In the genomic region with DNA sequence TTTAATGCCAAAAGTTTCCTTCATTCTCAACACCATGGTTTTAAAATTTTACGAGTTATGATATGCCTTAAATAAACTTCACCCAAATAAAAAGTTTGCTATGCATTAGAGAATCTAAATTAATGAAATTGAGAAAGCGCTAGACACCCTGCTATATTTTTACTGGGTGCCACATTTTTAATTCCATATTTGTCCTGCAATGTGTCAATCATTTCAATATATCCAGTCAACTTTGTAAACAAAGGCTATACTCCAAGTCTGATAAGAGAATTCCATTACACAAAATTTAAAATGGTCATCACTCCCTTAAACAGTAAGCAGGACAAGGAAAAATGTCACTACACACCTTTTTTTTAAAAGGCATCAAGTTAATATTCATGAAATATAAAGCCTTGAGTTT, we compare ENCODE assay signal across 8 cellular contexts. TPM values are rescaled to one million over a fixed set of nuclear protein-coding genes. Genes with fewer than 3 reads are reported as not detected.
DNase-seq lines count a peak whose midpoint lies in the region; ATAC-seq, FAIRE-seq and TF ChIP-seq lines count a peak whose summit lies in the region.

No MANE protein-coding gene starts in this region.

- peak overlapping the region; percentile 99 for H3K4me3 Mint-ChIP-seq in activated T-cell treated with anti-CD3 and anti-CD28 coated beads, Interleukin-2, amount 50 U/mL, for 4 hours

- peaks cover 46% of the 10 kb centered on the region for H3K4me1 Mint-ChIP-seq in activated T-cell treated with anti-CD3 and anti-CD28 coated beads, Interleukin-2, amount 50 U/mL, for 4 hours (ENCODE audit: low read depth)

- no peak for TF ChIP-seq POLR2A in thyroid gland (IDR thresholded peaks at IDR 0.05)

- intact Hi-C loops in thyroid gland (cut with DNase I): no loop called here

- H3K9me3 ChIP-seq in adipocyte (ENCODE audit: control insufficient read depth, low read length) (no peaks in the 10 kb centered on the region), liver (ENCODE audit: control insufficient read depth in 4 of 4, low read length in 3 of 4) (no peaks in the 10 kb centered on the region), thyroid gland (no peaks in the 10 kb centered on the region)

- no peaks in the 10 kb centered on the region for H3K27me3 Mint-ChIP-seq in activated T-cell treated with anti-CD3 and anti-CD28 coated beads, Interleukin-2, amount 50 U/mL, for 4 hours (ENCODE audit: low read depth)

- no peak for FAIRE-seq in HTR-8/SVneo (lab: Jason Lieb, UNC)

- TF ChIP-seq CTCF in liver (IDR thresholded peaks at IDR 0.05; ENCODE audit: low read depth, low read length, missing input control) (no peak), thyroid gland (IDR thresholded peaks at IDR 0.05) (no peak)

- peaks cover 1% of the 10 kb centered on the region for H3K36me3 Mint-ChIP-seq in activated T-cell treated with anti-CD3 and anti-CD28 coated beads, Interleukin-2, amount 50 U/mL, for 4 hours (ENCODE audit: insufficient read depth)

- TF ChIP-seq RAD21 in liver (IDR thresholded peaks at IDR 0.05): no peak

- no peaks in the 10 kb centered on the region for H3K9me3 Mint-ChIP-seq in activated T-cell treated with anti-CD3 and anti-CD28 coated beads, Interleukin-2, amount 50 U/mL, for 4 hours

- no peak for ATAC-seq in activated T-cell treated with anti-CD3 and anti-CD28 coated beads, Interleukin-2, amount 50 U/mL, for 4 hours

- H3K36me3 ChIP-seq in adipocyte (ENCODE audit: control insufficient read depth, insufficient read depth, low read length, severe bottlenecking) (no peaks in the 10 kb centered on the region), liver (ENCODE audit: control insufficient read depth in 4 of 4, insufficient read depth in 3 of 4, low read depth in 1 of 4, low read length in 3 of 4) (no peaks in the 10 kb centered on the region), thyroid gland (no peaks in the 10 kb centered on the region)

- H3K4me1 ChIP-seq in adipocyte (ENCODE audit: control insufficient read depth, insufficient read depth, low read length): peaks cover 30% of the 10 kb centered on the region
- peaks cover 2 to 31% (median 20%) of the 10 kb centered on the region in 4 donors for H3K4me1 ChIP-seq in liver (ENCODE audit: control insufficient read depth in 4 of 4, insufficient read depth in 4 of 4, low read length in 3 of 4)
- H3K4me1 ChIP-seq in thyroid gland: peaks cover 23 to 37% of the 10 kb centered on the region in 2 donors

- peak overlapping the region; percentile 99 for H3K4me3 ChIP-seq in adipocyte (ENCODE audit: low read length)
- peak overlapping the region; percentile 84 to 95 (median 85) for H3K4me3 ChIP-seq in liver (ENCODE audit: low read depth in 1 of 3, low read length in 3 of 3)
- H3K4me3 ChIP-seq in thyroid gland (replicated peaks in 1 of 3): peak overlapping the region in 2 of 3 donors; percentile 85 to 96

- no peak for DNase-seq in activated T-cell treated with anti-CD3 and anti-CD28 coated beads, Interleukin-2, amount 50 U/mL, for 4 hours
- DNase-seq in activated T-cell treated with anti-CD3 and anti-CD28 coated beads, Interleukin-2, amount 50 U/mL, for 48 hours: no peak
- DNase-seq in adipocyte (ENCODE audit: low read depth): no peak
- DNase-seq in thyroid gland: no peak
- no peak for DNase-seq in effector CD4-positive, alpha-beta T cell
- no peak for DNase-seq in SK-N-DZ (ENCODE audit: low spot score)
- DNase-seq in HTR-8/SVneo (ENCODE audit: insufficient read length, low spot score): no peak

- WGBS in liver: 79% methylated on average over 2 of the region's 2 CpGs
- WGBS in thyroid gland, 2 donors: 62 to 69% methylated on average over 2 of the region's 2 CpGs

- H3K27me3 ChIP-seq in adipocyte (replicated peaks; ENCODE audit: control insufficient read depth, insufficient read depth, low read length) (no peaks in the 10 kb centered on the region), liver (ENCODE audit: control insufficient read depth in 4 of 4, insufficient read depth in 4 of 4, low read length in 3 of 4) (no peaks in the 10 kb centered on the region), thyroid gland (no peaks in the 10 kb centered on the region)

- H3K9ac ChIP-seq in adipocyte (ENCODE audit: low read length) (peak overlapping the region; percentile 99), liver (ENCODE audit: low read depth in 1 of 2, low read length in 2 of 2) (peak overlapping the region in 1 of 2 donors; percentile 43)

- H3K27ac ChIP-seq in liver (ENCODE audit: low read depth in 1 of 2, low read length in 2 of 2) (no peak overlapping the region), thyroid gland (peak overlapping the region; percentile 76 to 98 (median 96))

TF ChIP-seq in liver, 16 proteins besides CTCF, POLR2A, EP300 and RAD21:
- no peak for TF ChIP-seq HNF4A (conservative IDR thresholded peaks at IDR 0.05)
- TF ChIP-seq, protein P1, sequence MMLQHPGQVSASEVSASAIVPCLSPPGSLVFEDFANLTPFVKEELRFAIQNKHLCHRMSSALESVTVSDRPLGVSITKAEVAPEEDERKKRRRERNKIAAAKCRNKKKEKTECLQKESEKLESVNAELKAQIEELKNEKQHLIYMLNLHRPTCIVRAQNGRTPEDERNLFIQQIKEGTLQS (IDR thresholded peaks at IDR 0.05): no peak
- TF ChIP-seq, protein P2, sequence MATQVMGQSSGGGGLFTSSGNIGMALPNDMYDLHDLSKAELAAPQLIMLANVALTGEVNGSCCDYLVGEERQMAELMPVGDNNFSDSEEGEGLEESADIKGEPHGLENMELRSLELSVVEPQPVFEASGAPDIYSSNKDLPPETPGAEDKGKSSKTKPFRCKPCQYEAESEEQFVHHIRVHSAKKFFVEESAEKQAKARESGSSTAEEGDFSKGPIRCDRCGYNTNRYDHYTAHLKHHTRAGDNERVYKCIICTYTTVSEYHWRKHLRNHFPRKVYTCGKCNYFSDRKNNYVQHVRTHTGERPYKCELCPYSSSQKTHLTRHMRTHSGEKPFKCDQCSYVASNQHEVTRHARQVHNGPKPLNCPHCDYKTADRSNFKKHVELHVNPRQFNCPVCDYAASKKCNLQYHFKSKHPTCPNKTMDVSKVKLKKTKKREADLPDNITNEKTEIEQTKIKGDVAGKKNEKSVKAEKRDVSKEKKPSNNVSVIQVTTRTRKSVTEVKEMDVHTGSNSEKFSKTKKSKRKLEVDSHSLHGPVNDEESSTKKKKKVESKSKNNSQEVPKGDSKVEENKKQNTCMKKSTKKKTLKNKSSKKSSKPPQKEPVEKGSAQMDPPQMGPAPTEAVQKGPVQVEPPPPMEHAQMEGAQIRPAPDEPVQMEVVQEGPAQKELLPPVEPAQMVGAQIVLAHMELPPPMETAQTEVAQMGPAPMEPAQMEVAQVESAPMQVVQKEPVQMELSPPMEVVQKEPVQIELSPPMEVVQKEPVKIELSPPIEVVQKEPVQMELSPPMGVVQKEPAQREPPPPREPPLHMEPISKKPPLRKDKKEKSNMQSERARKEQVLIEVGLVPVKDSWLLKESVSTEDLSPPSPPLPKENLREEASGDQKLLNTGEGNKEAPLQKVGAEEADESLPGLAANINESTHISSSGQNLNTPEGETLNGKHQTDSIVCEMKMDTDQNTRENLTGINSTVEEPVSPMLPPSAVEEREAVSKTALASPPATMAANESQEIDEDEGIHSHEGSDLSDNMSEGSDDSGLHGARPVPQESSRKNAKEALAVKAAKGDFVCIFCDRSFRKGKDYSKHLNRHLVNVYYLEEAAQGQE (IDR thresholded peaks at IDR 0.05): no peak
- TF ChIP-seq, protein P3, sequence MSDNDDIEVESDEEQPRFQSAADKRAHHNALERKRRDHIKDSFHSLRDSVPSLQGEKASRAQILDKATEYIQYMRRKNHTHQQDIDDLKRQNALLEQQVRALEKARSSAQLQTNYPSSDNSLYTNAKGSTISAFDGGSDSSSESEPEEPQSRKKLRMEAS (IDR thresholded peaks at IDR 0.05): no peak
- TF ChIP-seq FOXA1 (IDR thresholded peaks at IDR 0.05): no peak
- TF ChIP-seq HNF4G (IDR thresholded peaks at IDR 0.05): no peak
- TF ChIP-seq GABPA (IDR thresholded peaks at IDR 0.05 in 1 of 2, conservative IDR thresholded peaks at IDR 0.05 in 1 of 2): no peak
- TF ChIP-seq, protein P4, sequence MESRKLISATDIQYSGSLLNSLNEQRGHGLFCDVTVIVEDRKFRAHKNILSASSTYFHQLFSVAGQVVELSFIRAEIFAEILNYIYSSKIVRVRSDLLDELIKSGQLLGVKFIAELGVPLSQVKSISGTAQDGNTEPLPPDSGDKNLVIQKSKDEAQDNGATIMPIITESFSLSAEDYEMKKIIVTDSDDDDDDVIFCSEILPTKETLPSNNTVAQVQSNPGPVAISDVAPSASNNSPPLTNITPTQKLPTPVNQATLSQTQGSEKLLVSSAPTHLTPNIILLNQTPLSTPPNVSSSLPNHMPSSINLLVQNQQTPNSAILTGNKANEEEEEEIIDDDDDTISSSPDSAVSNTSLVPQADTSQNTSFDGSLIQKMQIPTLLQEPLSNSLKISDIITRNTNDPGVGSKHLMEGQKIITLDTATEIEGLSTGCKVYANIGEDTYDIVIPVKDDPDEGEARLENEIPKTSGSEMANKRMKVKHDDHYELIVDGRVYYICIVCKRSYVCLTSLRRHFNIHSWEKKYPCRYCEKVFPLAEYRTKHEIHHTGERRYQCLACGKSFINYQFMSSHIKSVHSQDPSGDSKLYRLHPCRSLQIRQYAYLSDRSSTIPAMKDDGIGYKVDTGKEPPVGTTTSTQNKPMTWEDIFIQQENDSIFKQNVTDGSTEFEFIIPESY (IDR thresholded peaks at IDR 0.05): no peak
- TF ChIP-seq SP1 (IDR thresholded peaks at IDR 0.05): no peak
- TF ChIP-seq EGR1 (IDR thresholded peaks at IDR 0.05; ENCODE audit: low read depth in 2 of 2): no peak
- TF ChIP-seq RXRA (IDR thresholded peaks at IDR 0.05): no peak
- no peak for TF ChIP-seq FOXA2 (IDR thresholded peaks at IDR 0.05)
- TF ChIP-seq YY1 (IDR thresholded peaks at IDR 0.05): no peak
- no peak for TF ChIP-seq JUND (IDR thresholded peaks at IDR 0.05)
- TF ChIP-seq TAF1 (conservative IDR thresholded peaks at IDR 0.05): no peak
- TF ChIP-seq NR2F2 (IDR thresholded peaks at IDR 0.05): no peak

RNA-seq across cellular contexts. Expression of a gene that starts 1.9 kb away (rescaled TPM):
- 10 to 100 TPM; 51.0 to 62.5 (median 56.8) TPM for total RNA-seq in activated T-cell treated with anti-CD3 and anti-CD28 coated beads, Interleukin-2, amount 50 U/mL, for 4 hours
- total RNA-seq in liver: 10 to 100 TPM; 38.2 to 41.6 TPM
- polyA plus RNA-seq in liver: 10 to 100 TPM in 1 of 2 donors, 1 to 10 TPM in 1; 5.1 to 17.4 TPM
- 100 to 1,000 TPM in 2 of 4 donors, 10 to 100 TPM in 2; 90.0 to 128 (median 100) TPM for total RNA-seq in thyroid gland
- 26.4 and 29.8 TPM in 2 replicates for polyA plus RNA-seq in SK-N-DZ (2014; cell fraction: cytosol; rRNA removed)
- 35.5 and 39.0 TPM in 2 replicates for polyA plus RNA-seq in SK-N-DZ (2014; cell fraction: nucleus; rRNA removed)

Comparison
In these comparisons a context has a peak if more than half of its experiments do, and no peak if none do; other contexts are left out.
1. H3K27ac ChIP-seq: peak in thyroid gland (3 of 3); none in liver (0 of 2).
2. Peak in every context shown above with its lines, with median percentiles within 50 percentile points of each other: H3K4me3 ChIP-seq.